In genomic region chr5:169945831-169946261, GRCh38 we compare ENCODE assay signal across 1 cellular context.
TF ChIP-seq lines count a peak whose summit lies in the region.

No MANE protein-coding gene starts in this region.

TF ChIP-seq in HepG2, 621 proteins besides CTCF, POLR2A, EP300 and RAD21 (continued from another document):
- TF ChIP-seq, protein P1, sequence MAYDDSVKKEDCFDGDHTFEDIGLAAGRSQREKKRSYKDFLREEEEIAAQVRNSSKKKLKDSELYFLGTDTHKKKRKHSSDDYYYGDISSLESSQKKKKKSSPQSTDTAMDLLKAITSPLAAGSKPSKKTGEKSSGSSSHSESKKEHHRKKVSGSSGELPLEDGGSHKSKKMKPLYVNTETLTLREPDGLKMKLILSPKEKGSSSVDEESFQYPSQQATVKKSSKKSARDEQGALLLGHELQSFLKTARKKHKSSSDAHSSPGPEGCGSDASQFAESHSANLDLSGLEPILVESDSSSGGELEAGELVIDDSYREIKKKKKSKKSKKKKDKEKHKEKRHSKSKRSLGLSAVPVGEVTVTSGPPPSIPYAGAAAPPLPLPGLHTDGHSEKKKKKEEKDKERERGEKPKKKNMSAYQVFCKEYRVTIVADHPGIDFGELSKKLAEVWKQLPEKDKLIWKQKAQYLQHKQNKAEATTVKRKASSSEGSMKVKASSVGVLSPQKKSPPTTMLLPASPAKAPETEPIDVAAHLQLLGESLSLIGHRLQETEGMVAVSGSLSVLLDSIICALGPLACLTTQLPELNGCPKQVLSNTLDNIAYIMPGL (CRISPR knock-in tag; IDR thresholded peaks at IDR 0.05; ENCODE audit: borderline replicate concordance in 1 of 2, low read depth in 1 of 2) = no peak
- TF ChIP-seq ZNF670 (CRISPR knock-in tag; IDR thresholded peaks at IDR 0.05; ENCODE audit: borderline replicate concordance) = no peak
- no peak for TF ChIP-seq IRF2 (CRISPR knock-in tag; IDR thresholded peaks at IDR 0.05)
- TF ChIP-seq TFAP4 (IDR thresholded peaks at IDR 0.05; ENCODE audit: borderline replicate concordance, low read depth) = no peak
- no peak for TF ChIP-seq SYNCRIP (IDR thresholded peaks at IDR 0.05; ENCODE audit: insufficient read depth, low read depth, low read length)
